In genomic region chr10:78979938-78980337, GRCh38 we compare ENCODE assay signal across 22 cellular contexts.
"Had no signal": no experiment of that assay in that cellular context is flagged by ENCODE, and none has a peak within 500 bp of the region (broad histone marks: within the 10 kb centered on the region; RNA-seq: fewer than 3 reads in every experiment).

No MANE protein-coding gene starts in this region.

- H3K9me3 Mint-ChIP-seq: dendritic cell treated with granulocyte-macrophage colony-stimulating factor and Interleukin-4, amounts not matched to agents 40 ng/mL and 50 ng/mL, for 4 days; effector memory CD8-positive, alpha-beta T cell; naive thymus-derived CD8-positive, alpha-beta T cell had no signal

- H3K36me3 Mint-ChIP-seq: naive thymus-derived CD8-positive, alpha-beta T cell had no signal

- H3K27ac ChIP-seq: epithelial cell of prostate, heart right ventricle, neutrophil, ovary, suprapubic skin, upper lobe of left lung, uterus had no signal

- H3K4me3 ChIP-seq: esophagus muscularis mucosa, gastrocnemius medialis, heart right ventricle, mucosa of descending colon, ovary, smooth muscle cell, suprapubic skin, thyroid gland, upper lobe of left lung, uterus had no signal

- H3K27ac Mint-ChIP-seq: dendritic cell treated with granulocyte-macrophage colony-stimulating factor and Interleukin-4, amounts not matched to agents 40 ng/mL and 50 ng/mL, for 4 days; effector memory CD8-positive, alpha-beta T cell; progenitor cell of endocrine pancreas had no signal

- H3K4me3 Mint-ChIP-seq: dendritic cell treated with granulocyte-macrophage colony-stimulating factor and Interleukin-4, amounts not matched to agents 40 ng/mL and 50 ng/mL, for 4 days; effector memory CD8-positive, alpha-beta T cell; naive thymus-derived CD8-positive, alpha-beta T cell had no signal

- H3K36me3 ChIP-seq: esophagus muscularis mucosa, gastrocnemius medialis, heart right ventricle, neutrophil, ovary, suprapubic skin, thyroid gland, upper lobe of left lung, uterus had no signal

- DNase-seq: effector memory CD8-positive, alpha-beta T cell; gastrocnemius medialis; heart right ventricle; hypothalamus; kidney glomerular epithelial cell; mammary epithelial cell; mucosa of descending colon; naive thymus-derived CD8-positive, alpha-beta T cell; ovary; stimulated activated CD4-positive, alpha-beta T cell treated with anti-CD3 and anti-CD28 coated beads, Interleukin-2, amount 100 ng/mL, for 48 hours; stimulated activated naive CD4-positive, alpha-beta T cell treated with Interleukin-2 at 50 U/mL for 16 hours; thyroid gland; upper lobe of left lung; uterus had no signal

- H3K4me2 ChIP-seq: smooth muscle cell had no signal

- H3K27me3 Mint-ChIP-seq: effector memory CD8-positive, alpha-beta T cell had no signal

- H3K27me3 ChIP-seq: esophagus muscularis mucosa, gastrocnemius medialis, heart right ventricle, ovary, suprapubic skin, thyroid gland, upper lobe of left lung, uterus had no signal

- ATAC-seq: effector memory CD8-positive, alpha-beta T cell; gastrocnemius medialis; mucosa of descending colon; naive thymus-derived CD8-positive, alpha-beta T cell; sciatic nerve had no signal

- H3K9me3 ChIP-seq: esophagus muscularis mucosa, gastrocnemius medialis, heart right ventricle, mucosa of descending colon, neutrophil, ovary, suprapubic skin, thyroid gland, upper lobe of left lung, uterus had no signal
